Comparison of ENCODE assay signal across 9 cellular contexts in genomic region chr2:199596549-199596948, GRCh38.
DNase-seq lines count a peak whose midpoint lies in the region; ATAC-seq and TF ChIP-seq lines count a peak whose summit lies in the region.
"Had no signal": no experiment of that assay in that cellular context is flagged by ENCODE, and none has a peak within 500 bp of the region (broad histone marks: within the 10 kb centered on the region; RNA-seq: fewer than 3 reads in every experiment).

No MANE protein-coding gene starts in this region.

- peak; percentile 45 for TF ChIP-seq CTCF in LNCaP clone FGC (IDR thresholded peaks at IDR 0.05; ENCODE audit: control insufficient read depth, extremely low read depth, insufficient read depth)
- peak; percentile 18; the same call in 1 of the 2 replicates for TF ChIP-seq CTCF in WTC11 (IDR thresholded peaks at IDR 0.05)
- peak; percentile 65 for TF ChIP-seq CTCF in neural crest cell (conservative IDR thresholded peaks at IDR 0.05)

- POLR2A ChIA-PET in WTC11 (lab: Charles Lee), result no interaction called here

- H3K4me3 ChIP-seq in LNCaP clone FGC (ENCODE audit: low read depth, low read length), result no peak overlapping the region

- H3K27me3 Mint-ChIP-seq in WTC11 (ENCODE audit: low read depth) (peaks cover 9% of the 10 kb centered on the region; the same call in 1 of the 2 replicates), neural crest cell (ENCODE audit: low read depth) (no peaks in the 10 kb centered on the region)

- peak; percentile 84 for ATAC-seq in WTC11

- H3K27ac Mint-ChIP-seq in WTC11 (no peak overlapping the region), neural crest cell (ENCODE audit: unreplicated experiment) (no peak overlapping the region)

- DNase-seq in NCI-H2029 treated with DMSO at 0.1 percent for 48 hours (lab: John Stamatoyannopoulos, UW) (peak; percentile 15), NCI-H2029 (lab: John Stamatoyannopoulos, UW) (no peak), LNCaP clone FGC (ENCODE audit: low read depth) (no peak), WTC11 (ENCODE audit: low spot score) (peak; percentile 28), neural crest cell (ENCODE audit: low read depth, low spot score) (no peak), hepatic stellate cell (ENCODE audit: low spot score) (no peak), NCI-H187 treated with DMSO at 0.1 percent for 48 hours (lab: John Stamatoyannopoulos, UW) (no peak)
- DNase-seq in activated CD4-positive, alpha-beta T cell treated with anti-CD3 and anti-CD28 coated beads, Interleukin-2, amount 50 U/mL, for 4 hours, result no peak
- DNase-seq: C1 segment of cervical spinal cord had no signal

- CTCF ChIA-PET in WTC11 (lab: Charles Lee), result interaction anchor here (0.5 to 3.0 kb wide), 29 partner anchors 9 to 1023 kb away, joined by 3 to 22 read pairs (median 4); no protein-coding TSS in a partner anchor

- no peak overlapping the region for H3K4me3 Mint-ChIP-seq in WTC11
- no peak overlapping the region for H3K4me3 Mint-ChIP-seq in neural crest cell

- no peaks in the 10 kb centered on the region for H3K36me3 Mint-ChIP-seq in WTC11
- no peaks in the 10 kb centered on the region for H3K36me3 Mint-ChIP-seq in neural crest cell (ENCODE audit: low read depth)

- no peaks in the 10 kb centered on the region for H3K4me1 Mint-ChIP-seq in WTC11
- peaks cover 6% of the 10 kb centered on the region for H3K4me1 Mint-ChIP-seq in neural crest cell

- H3K9me3 Mint-ChIP-seq in WTC11 (no peaks in the 10 kb centered on the region), neural crest cell (no peaks in the 10 kb centered on the region)

TF ChIP-seq in WTC11, 78 proteins besides CTCF, POLR2A, EP300 and RAD21:
- TF ChIP-seq CBFB (CRISPR knock-in tag; IDR thresholded peaks at IDR 0.05; ENCODE audit: low read depth) (no peak), PRDM15 (CRISPR knock-in tag; IDR thresholded peaks at IDR 0.05) (no peak), NR2C2 (CRISPR knock-in tag; IDR thresholded peaks at IDR 0.05) (no peak), NFE2L1 (CRISPR knock-in tag; IDR thresholded peaks at IDR 0.05) (no peak), ZBTB21 (CRISPR knock-in tag; IDR thresholded peaks at IDR 0.05; ENCODE audit: borderline replicate concordance) (no peak), NFYB (CRISPR knock-in tag; conservative IDR thresholded peaks at IDR 0.05; ENCODE audit: low read depth) (no peak), TEAD4 (CRISPR knock-in tag; IDR thresholded peaks at IDR 0.05) (no peak), TP53 (CRISPR knock-in tag; IDR thresholded peaks at IDR 0.05) (no peak), RELA (CRISPR knock-in tag; IDR thresholded peaks at IDR 0.05; ENCODE audit: borderline replicate concordance) (no peak), TCF7 (CRISPR knock-in tag; IDR thresholded peaks at IDR 0.05; ENCODE audit: low read depth) (no peak), SOX15 (CRISPR knock-in tag; IDR thresholded peaks at IDR 0.05) (no peak), ZNF671 (CRISPR knock-in tag; IDR thresholded peaks at IDR 0.05) (no peak), RORB (CRISPR knock-in tag; IDR thresholded peaks at IDR 0.05) (no peak), ZNF121 (CRISPR knock-in tag; IDR thresholded peaks at IDR 0.05) (no peak), CREB1 (CRISPR knock-in tag; IDR thresholded peaks at IDR 0.05) (no peak), NR1H2 (CRISPR knock-in tag; IDR thresholded peaks at IDR 0.05) (no peak)
- TF ChIP-seq, protein P1, sequence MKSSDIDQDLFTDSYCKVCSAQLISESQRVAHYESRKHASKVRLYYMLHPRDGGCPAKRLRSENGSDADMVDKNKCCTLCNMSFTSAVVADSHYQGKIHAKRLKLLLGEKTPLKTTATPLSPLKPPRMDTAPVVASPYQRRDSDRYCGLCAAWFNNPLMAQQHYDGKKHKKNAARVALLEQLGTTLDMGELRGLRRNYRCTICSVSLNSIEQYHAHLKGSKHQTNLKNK (CRISPR knock-in tag; IDR thresholded peaks at IDR 0.05), result no peak
- TF ChIP-seq, protein P2, sequence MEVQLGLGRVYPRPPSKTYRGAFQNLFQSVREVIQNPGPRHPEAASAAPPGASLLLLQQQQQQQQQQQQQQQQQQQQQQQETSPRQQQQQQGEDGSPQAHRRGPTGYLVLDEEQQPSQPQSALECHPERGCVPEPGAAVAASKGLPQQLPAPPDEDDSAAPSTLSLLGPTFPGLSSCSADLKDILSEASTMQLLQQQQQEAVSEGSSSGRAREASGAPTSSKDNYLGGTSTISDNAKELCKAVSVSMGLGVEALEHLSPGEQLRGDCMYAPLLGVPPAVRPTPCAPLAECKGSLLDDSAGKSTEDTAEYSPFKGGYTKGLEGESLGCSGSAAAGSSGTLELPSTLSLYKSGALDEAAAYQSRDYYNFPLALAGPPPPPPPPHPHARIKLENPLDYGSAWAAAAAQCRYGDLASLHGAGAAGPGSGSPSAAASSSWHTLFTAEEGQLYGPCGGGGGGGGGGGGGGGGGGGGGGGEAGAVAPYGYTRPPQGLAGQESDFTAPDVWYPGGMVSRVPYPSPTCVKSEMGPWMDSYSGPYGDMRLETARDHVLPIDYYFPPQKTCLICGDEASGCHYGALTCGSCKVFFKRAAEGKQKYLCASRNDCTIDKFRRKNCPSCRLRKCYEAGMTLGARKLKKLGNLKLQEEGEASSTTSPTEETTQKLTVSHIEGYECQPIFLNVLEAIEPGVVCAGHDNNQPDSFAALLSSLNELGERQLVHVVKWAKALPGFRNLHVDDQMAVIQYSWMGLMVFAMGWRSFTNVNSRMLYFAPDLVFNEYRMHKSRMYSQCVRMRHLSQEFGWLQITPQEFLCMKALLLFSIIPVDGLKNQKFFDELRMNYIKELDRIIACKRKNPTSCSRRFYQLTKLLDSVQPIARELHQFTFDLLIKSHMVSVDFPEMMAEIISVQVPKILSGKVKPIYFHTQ (CRISPR knock-in tag; IDR thresholded peaks at IDR 0.05), result no peak
- TF ChIP-seq, protein P3, sequence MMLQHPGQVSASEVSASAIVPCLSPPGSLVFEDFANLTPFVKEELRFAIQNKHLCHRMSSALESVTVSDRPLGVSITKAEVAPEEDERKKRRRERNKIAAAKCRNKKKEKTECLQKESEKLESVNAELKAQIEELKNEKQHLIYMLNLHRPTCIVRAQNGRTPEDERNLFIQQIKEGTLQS (CRISPR knock-in tag; conservative IDR thresholded peaks at IDR 0.05), result no peak
- TF ChIP-seq, protein P4, sequence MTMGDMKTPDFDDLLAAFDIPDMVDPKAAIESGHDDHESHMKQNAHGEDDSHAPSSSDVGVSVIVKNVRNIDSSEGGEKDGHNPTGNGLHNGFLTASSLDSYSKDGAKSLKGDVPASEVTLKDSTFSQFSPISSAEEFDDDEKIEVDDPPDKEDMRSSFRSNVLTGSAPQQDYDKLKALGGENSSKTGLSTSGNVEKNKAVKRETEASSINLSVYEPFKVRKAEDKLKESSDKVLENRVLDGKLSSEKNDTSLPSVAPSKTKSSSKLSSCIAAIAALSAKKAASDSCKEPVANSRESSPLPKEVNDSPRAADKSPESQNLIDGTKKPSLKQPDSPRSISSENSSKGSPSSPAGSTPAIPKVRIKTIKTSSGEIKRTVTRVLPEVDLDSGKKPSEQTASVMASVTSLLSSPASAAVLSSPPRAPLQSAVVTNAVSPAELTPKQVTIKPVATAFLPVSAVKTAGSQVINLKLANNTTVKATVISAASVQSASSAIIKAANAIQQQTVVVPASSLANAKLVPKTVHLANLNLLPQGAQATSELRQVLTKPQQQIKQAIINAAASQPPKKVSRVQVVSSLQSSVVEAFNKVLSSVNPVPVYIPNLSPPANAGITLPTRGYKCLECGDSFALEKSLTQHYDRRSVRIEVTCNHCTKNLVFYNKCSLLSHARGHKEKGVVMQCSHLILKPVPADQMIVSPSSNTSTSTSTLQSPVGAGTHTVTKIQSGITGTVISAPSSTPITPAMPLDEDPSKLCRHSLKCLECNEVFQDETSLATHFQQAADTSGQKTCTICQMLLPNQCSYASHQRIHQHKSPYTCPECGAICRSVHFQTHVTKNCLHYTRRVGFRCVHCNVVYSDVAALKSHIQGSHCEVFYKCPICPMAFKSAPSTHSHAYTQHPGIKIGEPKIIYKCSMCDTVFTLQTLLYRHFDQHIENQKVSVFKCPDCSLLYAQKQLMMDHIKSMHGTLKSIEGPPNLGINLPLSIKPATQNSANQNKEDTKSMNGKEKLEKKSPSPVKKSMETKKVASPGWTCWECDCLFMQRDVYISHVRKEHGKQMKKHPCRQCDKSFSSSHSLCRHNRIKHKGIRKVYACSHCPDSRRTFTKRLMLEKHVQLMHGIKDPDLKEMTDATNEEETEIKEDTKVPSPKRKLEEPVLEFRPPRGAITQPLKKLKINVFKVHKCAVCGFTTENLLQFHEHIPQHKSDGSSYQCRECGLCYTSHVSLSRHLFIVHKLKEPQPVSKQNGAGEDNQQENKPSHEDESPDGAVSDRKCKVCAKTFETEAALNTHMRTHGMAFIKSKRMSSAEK (CRISPR knock-in tag; IDR thresholded peaks at IDR 0.05; ENCODE audit: borderline replicate concordance), result no peak
TF ChIP-seq in WTC11: peak in this region for 0.

Comparison
In these comparisons a context has a peak if more than half of its experiments do, and no peak if none do; other contexts are left out.
1. DNase-seq: peak in NCI-H2029 treated with DMSO at 0.1 percent for 48 hours (single experiment) and WTC11 (single experiment); none in NCI-H2029 (single experiment), LNCaP clone FGC (single experiment), neural crest cell (single experiment), hepatic stellate cell (single experiment), activated CD4-positive, alpha-beta T cell treated with anti-CD3 and anti-CD28 coated beads, Interleukin-2, amount 50 U/mL, for 4 hours (0 of 2) and NCI-H187 treated with DMSO at 0.1 percent for 48 hours (single experiment).
2. Peak in every context shown above with its lines, with median percentiles within 50 percentile points of each other: CTCF ChIP-seq.